Comparison of ENCODE assay signal across 8 cellular contexts in the genomic region with DNA sequence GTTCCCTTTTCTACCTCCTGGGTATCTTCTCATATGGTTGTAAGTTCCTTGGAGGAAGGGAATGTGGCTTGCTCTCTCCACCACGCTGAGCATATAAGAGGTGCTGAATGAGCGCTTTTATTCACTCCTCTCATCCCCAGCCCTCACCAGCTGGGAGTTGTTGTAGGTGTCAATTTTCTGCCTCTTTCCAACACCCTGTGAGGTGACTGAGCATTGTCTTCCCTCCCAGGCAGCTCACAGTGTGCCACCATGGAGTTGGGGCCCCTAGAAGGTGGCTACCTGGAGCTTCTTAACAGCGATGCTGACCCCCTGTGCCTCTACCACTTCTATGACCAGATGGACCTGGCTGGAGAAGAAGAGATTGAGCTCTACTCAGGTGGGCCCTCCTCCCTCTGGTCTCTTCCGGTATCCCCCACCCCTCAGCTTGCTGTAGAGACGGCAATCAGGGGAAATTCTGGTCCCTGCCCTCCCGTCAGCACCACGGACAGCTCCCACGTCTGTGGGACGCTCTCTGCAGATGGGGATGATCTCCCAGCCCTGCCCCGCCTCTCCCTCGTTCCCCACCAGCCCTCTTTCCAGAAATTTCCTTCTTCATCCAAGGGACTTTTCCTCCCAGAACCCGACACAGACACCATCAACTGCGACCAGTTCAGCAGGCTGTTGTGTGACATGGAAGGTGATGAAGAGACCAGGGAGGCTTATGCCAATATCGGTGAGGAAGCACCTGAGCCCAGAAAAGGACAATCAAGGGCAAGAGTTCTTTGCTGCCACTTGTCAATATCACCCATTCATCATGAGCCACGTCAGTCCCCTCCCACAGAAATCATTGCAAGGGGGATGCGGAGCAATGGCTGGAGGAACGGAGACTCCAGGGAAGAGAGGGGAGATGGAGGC. TPM values are rescaled to one million over a fixed set of nuclear protein-coding genes. Genes with fewer than 3 reads are reported as not detected.
DNase-seq lines count a peak whose midpoint lies in the region; ATAC-seq and TF ChIP-seq lines count a peak whose summit lies in the region.

No MANE protein-coding gene starts in this region.

- POLR2A ChIA-PET in HEK293T (lab: Yijun Ruan, JAX) = no interaction called here

- H3K27ac Mint-ChIP-seq in activated T-cell treated with anti-CD3 and anti-CD28 coated beads, Interleukin-2, amount 50 U/mL, for 72 hours = no peak overlapping the region

- CTCF ChIA-PET in HEK293T (lab: Yijun Ruan, JAX) = no interaction called here

- H3K36me3 Mint-ChIP-seq in activated T-cell treated with anti-CD3 and anti-CD28 coated beads, Interleukin-2, amount 50 U/mL, for 72 hours (ENCODE audit: insufficient read depth in 2 of 2) = no peaks in the 10 kb centered on the region

- peaks cover 36% of the 10 kb centered on the region for H3K27me3 Mint-ChIP-seq in activated T-cell treated with anti-CD3 and anti-CD28 coated beads, Interleukin-2, amount 50 U/mL, for 72 hours (ENCODE audit: low read depth)

- H3K9me3 Mint-ChIP-seq in activated T-cell treated with anti-CD3 and anti-CD28 coated beads, Interleukin-2, amount 50 U/mL, for 72 hours = no peaks in the 10 kb centered on the region

- ATAC-seq in activated T-cell treated with anti-CD3 and anti-CD28 coated beads, Interleukin-2, amount 50 U/mL, for 72 hours (replicated peaks in 1 of 2) = no peak
- ATAC-seq in GM19035 (IDR thresholded peaks at IDR 0.05; ENCODE audit: unreplicated experiment) = no peak

- H3K4me1 Mint-ChIP-seq in activated T-cell treated with anti-CD3 and anti-CD28 coated beads, Interleukin-2, amount 50 U/mL, for 72 hours (ENCODE audit: low read depth) = no peaks in the 10 kb centered on the region

- H3K4me3 Mint-ChIP-seq in activated T-cell treated with anti-CD3 and anti-CD28 coated beads, Interleukin-2, amount 50 U/mL, for 72 hours = no peak overlapping the region

- DNase-seq in AG08395 (ENCODE audit: low spot score) (peak; percentile 79), HEK293T (ENCODE audit: extremely low spot score) (peak; percentile 64), iPS-NIHi11 (ENCODE audit: low spot score) (peak; percentile 95), NCI-H510A treated with DMSO at 0.1 percent for 48 hours (lab: John Stamatoyannopoulos, UW) (no peak), NCI-H82 (lab: John Stamatoyannopoulos, UW) (no peak), NCI-H1417 treated with DMSO at 0.1 percent for 48 hours (lab: John Stamatoyannopoulos, UW) (no peak)
- peak; percentile 28 to 44 for DNase-seq in activated T-cell treated with anti-CD3 and anti-CD28 coated beads, Interleukin-2, amount 50 U/mL, for 72 hours

TF ChIP-seq in HEK293T, 16 proteins besides CTCF, POLR2A, EP300 and RAD21:
- TF ChIP-seq, protein P1, sequence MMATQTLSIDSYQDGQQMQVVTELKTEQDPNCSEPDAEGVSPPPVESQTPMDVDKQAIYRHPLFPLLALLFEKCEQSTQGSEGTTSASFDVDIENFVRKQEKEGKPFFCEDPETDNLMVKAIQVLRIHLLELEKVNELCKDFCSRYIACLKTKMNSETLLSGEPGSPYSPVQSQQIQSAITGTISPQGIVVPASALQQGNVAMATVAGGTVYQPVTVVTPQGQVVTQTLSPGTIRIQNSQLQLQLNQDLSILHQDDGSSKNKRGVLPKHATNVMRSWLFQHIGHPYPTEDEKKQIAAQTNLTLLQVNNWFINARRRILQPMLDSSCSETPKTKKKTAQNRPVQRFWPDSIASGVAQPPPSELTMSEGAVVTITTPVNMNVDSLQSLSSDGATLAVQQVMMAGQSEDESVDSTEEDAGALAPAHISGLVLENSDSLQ (IDR thresholded peaks at IDR 0.05) = no peak
- TF ChIP-seq FOXK2 (IDR thresholded peaks at IDR 0.05) (no peak), FOXA1 (IDR thresholded peaks at IDR 0.05) (no peak), HDGF (IDR thresholded peaks at IDR 0.05; ENCODE audit: borderline replicate concordance) (no peak), CTBP1 (IDR thresholded peaks at IDR 0.05; ENCODE audit: borderline replicate concordance) (no peak), NFRKB (IDR thresholded peaks at IDR 0.05) (no peak), ZNF384 (IDR thresholded peaks at IDR 0.05) (no peak), L3MBTL2 (conservative IDR thresholded peaks at IDR 0.05) (no peak), ELF4 (IDR thresholded peaks at IDR 0.05) (no peak), BHLHE40 (IDR thresholded peaks at IDR 0.05; ENCODE audit: borderline replicate concordance) (no peak), ARNT (IDR thresholded peaks at IDR 0.05) (no peak), FOXM1 (IDR thresholded peaks at IDR 0.05; ENCODE audit: borderline replicate concordance) (no peak), SP1 (IDR thresholded peaks at IDR 0.05) (no peak), LEF1 (IDR thresholded peaks at IDR 0.05; ENCODE audit: borderline replicate concordance) (no peak), TARDBP (IDR thresholded peaks at IDR 0.05) (no peak)

RNA-seq across cellular contexts. Expression of a gene that starts 18.3 kb away (rescaled TPM):
- total RNA-seq in activated T-cell treated with anti-CD3 and anti-CD28 coated beads, Interleukin-2, amount 50 U/mL, for 72 hours = 1 to 10 TPM; 3.1 to 7.2 TPM

RNA-seq across cellular contexts. Expression of a gene that starts 47.0 kb away (rescaled TPM):
- 10 to 100 TPM; 24.4 to 26.7 TPM for total RNA-seq in activated T-cell treated with anti-CD3 and anti-CD28 coated beads, Interleukin-2, amount 50 U/mL, for 72 hours

RNA-seq across cellular contexts. Expression of a gene that starts 49.1 kb away (rescaled TPM):
- 10 to 100 TPM; 29.9 to 32.3 TPM for total RNA-seq in activated T-cell treated with anti-CD3 and anti-CD28 coated beads, Interleukin-2, amount 50 U/mL, for 72 hours

Comparison
In these comparisons a context has a peak if more than half of its experiments do, and no peak if none do; other contexts are left out.
1. DNase-seq: peak in AG08395 (single experiment), HEK293T (single experiment), activated T-cell treated with anti-CD3 and anti-CD28 coated beads, Interleukin-2, amount 50 U/mL, for 72 hours (2 of 2) and iPS-NIHi11 (single experiment); none in NCI-H510A treated with DMSO at 0.1 percent for 48 hours (single experiment), NCI-H82 (single experiment) and NCI-H1417 treated with DMSO at 0.1 percent for 48 hours (single experiment).